In genomic region chr9:16768816-16769215, GRCh38 we compare ENCODE assay signal across 23 cellular contexts.
"Had no signal": no experiment of that assay in that cellular context is flagged by ENCODE, and none has a peak within 500 bp of the region (broad histone marks: within the 10 kb centered on the region; RNA-seq: fewer than 3 reads in every experiment).

No MANE protein-coding gene starts in this region.

- H3K4me1 ChIP-seq: right lobe of liver had no signal

- H3K27ac Mint-ChIP-seq: activated CD4-positive, alpha-beta memory T cell treated with anti-CD3 and anti-CD28 coated beads, Interleukin-2, amount 10 ng/mL, durations not matched to agents 7 days and 5 days; activated CD4-positive, alpha-beta T cell treated with anti-CD3 and anti-CD28 coated beads, Interleukin-2, amount 10 ng/mL, durations not matched to agents 7 days and 5 days; activated naive CD4-positive, alpha-beta T cell treated with anti-CD3 and anti-CD28 coated beads, Interleukin-2, amount 10 ng/mL, durations not matched to agents 7 days and 5 days; activated T-cell treated with anti-CD3 and anti-CD28 coated beads, Interleukin-2, amount 50 U/mL, for 24 hours; effector memory CD8-positive, alpha-beta T cell; T-helper 17 cell had no signal

- H3K27ac ChIP-seq: brain microvascular endothelial cell, coronary artery, gastroesophageal sphincter, hepatocyte, neutrophil, right lobe of liver, tibial nerve had no signal

- H3K36me3 ChIP-seq: brain microvascular endothelial cell, gastroesophageal sphincter, neutrophil, right lobe of liver, tibial nerve had no signal

- H3K4me2 ChIP-seq: hepatocyte had no signal

- DNase-seq: activated CD4-positive, alpha-beta memory T cell treated with anti-CD3 and anti-CD28 coated beads, Interleukin-2, amount 10 ng/mL, durations not matched to agents 7 days and 5 days; activated CD4-positive, alpha-beta T cell treated with anti-CD3 and anti-CD28 coated beads for 1 hour; activated CD4-positive, alpha-beta T cell treated with anti-CD3 and anti-CD28 coated beads, Interleukin-2, amount 10 ng/mL, durations not matched to agents 7 days and 5 days; activated CD8-positive, alpha-beta memory T cell treated with anti-CD3 and anti-CD28 coated beads, Interleukin-2, amount 50 U/mL, for 48 hours; activated gamma-delta T cell; activated naive CD4-positive, alpha-beta T cell treated with anti-CD3 and anti-CD28 coated beads, Interleukin-2, amount 10 ng/mL, durations not matched to agents 7 days and 5 days; activated T-cell treated with anti-CD3 and anti-CD28 coated beads, Interleukin-2, amount 50 U/mL, for 24 hours; amniotic stem cell; brain microvascular endothelial cell; effector memory CD8-positive, alpha-beta T cell; left cardiac atrium; left ventricle myocardium superior; right lobe of liver; stimulated activated CD4-positive, alpha-beta T cell treated with anti-CD3 and anti-CD28 coated beads, Interleukin-2, amount 100 ng/mL, for 48 hours; stimulated activated naive CD4-positive, alpha-beta T cell treated with Interleukin-2 at 50 U/mL for 16 hours; T-helper 17 cell; T1000 had no signal

- ATAC-seq: effector memory CD8-positive, alpha-beta T cell; gastroesophageal sphincter; left cardiac atrium; left ventricle myocardium superior; right lobe of liver; T-helper 17 cell had no signal

- H3K9me3 Mint-ChIP-seq: activated CD4-positive, alpha-beta T cell treated with anti-CD3 and anti-CD28 coated beads, Interleukin-2, amount 10 ng/mL, durations not matched to agents 7 days and 5 days; nephron had no signal

- H3K27me3 Mint-ChIP-seq: activated CD4-positive, alpha-beta memory T cell treated with anti-CD3 and anti-CD28 coated beads, Interleukin-2, amount 10 ng/mL, durations not matched to agents 7 days and 5 days; activated CD4-positive, alpha-beta T cell treated with anti-CD3 and anti-CD28 coated beads, Interleukin-2, amount 10 ng/mL, durations not matched to agents 7 days and 5 days; activated naive CD4-positive, alpha-beta T cell treated with anti-CD3 and anti-CD28 coated beads, Interleukin-2, amount 10 ng/mL, durations not matched to agents 7 days and 5 days; activated T-cell treated with anti-CD3 and anti-CD28 coated beads, Interleukin-2, amount 50 U/mL, for 24 hours; effector memory CD8-positive, alpha-beta T cell; T-helper 17 cell had no signal

- H3K36me3 Mint-ChIP-seq: activated naive CD4-positive, alpha-beta T cell treated with anti-CD3 and anti-CD28 coated beads, Interleukin-2, amount 10 ng/mL, durations not matched to agents 7 days and 5 days had no signal

- H3K27me3 ChIP-seq: brain microvascular endothelial cell, gastroesophageal sphincter, hepatocyte, neutrophil, right lobe of liver, tibial nerve had no signal

- H3K4me3 ChIP-seq: coronary artery, gastroesophageal sphincter, hepatocyte, right lobe of liver, tibial nerve had no signal

- H2AFZ ChIP-seq: hepatocyte had no signal

- H3K4me1 Mint-ChIP-seq: activated CD4-positive, alpha-beta memory T cell treated with anti-CD3 and anti-CD28 coated beads, Interleukin-2, amount 10 ng/mL, durations not matched to agents 7 days and 5 days; activated CD4-positive, alpha-beta T cell treated with anti-CD3 and anti-CD28 coated beads, Interleukin-2, amount 10 ng/mL, durations not matched to agents 7 days and 5 days; activated naive CD4-positive, alpha-beta T cell treated with anti-CD3 and anti-CD28 coated beads, Interleukin-2, amount 10 ng/mL, durations not matched to agents 7 days and 5 days; T-helper 17 cell had no signal

- H3K4me3 Mint-ChIP-seq: activated CD4-positive, alpha-beta memory T cell treated with anti-CD3 and anti-CD28 coated beads, Interleukin-2, amount 10 ng/mL, durations not matched to agents 7 days and 5 days; activated CD4-positive, alpha-beta T cell treated with anti-CD3 and anti-CD28 coated beads, Interleukin-2, amount 10 ng/mL, durations not matched to agents 7 days and 5 days; activated naive CD4-positive, alpha-beta T cell treated with anti-CD3 and anti-CD28 coated beads, Interleukin-2, amount 10 ng/mL, durations not matched to agents 7 days and 5 days; activated T-cell treated with anti-CD3 and anti-CD28 coated beads, Interleukin-2, amount 50 U/mL, for 24 hours; effector memory CD8-positive, alpha-beta T cell; nephron; T-helper 17 cell had no signal
